Comparison of ENCODE assay signal across 10 cellular contexts in genomic region chr5:76084496-76085285, GRCh38. TPM values are rescaled to one million over a fixed set of nuclear protein-coding genes. Genes with fewer than 3 reads are reported as not detected.
DNase-seq lines count a peak whose midpoint lies in the region; ATAC-seq and TF ChIP-seq lines count a peak whose summit lies in the region.
"Had no signal": no experiment of that assay in that cellular context is flagged by ENCODE, and none has a peak within 500 bp of the region (broad histone marks: within the 10 kb centered on the region; RNA-seq: fewer than 3 reads in every experiment).

No MANE protein-coding gene starts in this region.

- CTCF ChIA-PET in activated CD8-positive, alpha-beta T cell treated with anti-CD3 and anti-CD28 coated beads for 36 hours (lab: Charles Lee): interaction anchor here (1.0 to 1.3 kb wide), 2 partner anchors 90 to 91 kb away, joined by 3 to 5 read pairs; no protein-coding TSS in a partner anchor

- H3K9me3 Mint-ChIP-seq in activated CD8-positive, alpha-beta T cell treated with anti-CD3 and anti-CD28 coated beads for 36 hours: no peaks in the 10 kb centered on the region
- no peaks in the 10 kb centered on the region for H3K9me3 Mint-ChIP-seq in type B pancreatic cell

- H3K36me3 Mint-ChIP-seq in activated CD8-positive, alpha-beta T cell treated with anti-CD3 and anti-CD28 coated beads for 36 hours (ENCODE audit: low read depth): no peaks in the 10 kb centered on the region
- H3K36me3 Mint-ChIP-seq in type B pancreatic cell: no peaks in the 10 kb centered on the region

- intact Hi-C loops in activated CD8-positive, alpha-beta T cell treated with anti-CD3 and anti-CD28 coated beads for 36 hours (cut with micrococcal nuclease): no loop called here

- H3K9me3 ChIP-seq in iPS-18a (ENCODE audit: control insufficient read depth, low read depth, low read length): no peaks in the 10 kb centered on the region
- H3K9me3 ChIP-seq: left lung had no signal

- peak overlapping the region; percentile 67 for H3K4me3 Mint-ChIP-seq in activated CD8-positive, alpha-beta T cell treated with anti-CD3 and anti-CD28 coated beads for 36 hours
- peak overlapping the region; percentile 92 for H3K4me3 Mint-ChIP-seq in type B pancreatic cell

- no peak for ATAC-seq in activated CD8-positive, alpha-beta T cell treated with anti-CD3 and anti-CD28 coated beads for 36 hours
- ATAC-seq in HG02759 (IDR thresholded peaks at IDR 0.05; ENCODE audit: unreplicated experiment): no peak
- ATAC-seq: left lung had no signal

- POLR2A ChIA-PET in activated CD8-positive, alpha-beta T cell treated with anti-CD3 and anti-CD28 coated beads for 36 hours (lab: Charles Lee): no interaction called here

- no peak overlapping the region for H3K27ac Mint-ChIP-seq in activated CD8-positive, alpha-beta T cell treated with anti-CD3 and anti-CD28 coated beads for 36 hours
- no peak overlapping the region for H3K27ac Mint-ChIP-seq in type B pancreatic cell

- H3K4me3 ChIP-seq in iPS-18a (ENCODE audit: low read length): peak overlapping the region; percentile 70
- H3K4me3 ChIP-seq: left lung had no signal

- peaks cover 22% of the 10 kb centered on the region for H3K4me1 ChIP-seq in iPS-18a (ENCODE audit: control insufficient read depth, low read depth, low read length)

- peaks cover 71% of the 10 kb centered on the region for H3K27me3 Mint-ChIP-seq in activated CD8-positive, alpha-beta T cell treated with anti-CD3 and anti-CD28 coated beads for 36 hours
- H3K27me3 Mint-ChIP-seq in type B pancreatic cell: peaks cover 90% of the 10 kb centered on the region

- H3K36me3 ChIP-seq in iPS-18a (ENCODE audit: control insufficient read depth, low read depth, low read length): no peaks in the 10 kb centered on the region
- H3K36me3 ChIP-seq: left lung had no signal

- peaks cover 76% of the 10 kb centered on the region for H3K27me3 ChIP-seq in iPS-18a (ENCODE audit: control insufficient read depth, insufficient read depth, low read length)

- peaks cover 25% of the 10 kb centered on the region for H3K4me1 Mint-ChIP-seq in activated CD8-positive, alpha-beta T cell treated with anti-CD3 and anti-CD28 coated beads for 36 hours (ENCODE audit: low read depth)
- H3K4me1 Mint-ChIP-seq in type B pancreatic cell (ENCODE audit: unreplicated experiment): peaks cover 10% of the 10 kb centered on the region

- H3K9ac ChIP-seq in iPS-18a (ENCODE audit: low read length): peak overlapping the region; percentile 13

- H3K27ac ChIP-seq in iPS-18a (ENCODE audit: low read length): no peak overlapping the region
- H3K27ac ChIP-seq: left lung had no signal

- DNase-seq in stimulated activated CD4-positive, alpha-beta T cell treated with anti-CD3 and anti-CD28 coated beads, Interleukin-2, amount 100 ng/mL, for 4 hours (ENCODE audit: low read depth): peak; percentile 24
- no peak for DNase-seq in stimulated activated CD4-positive, alpha-beta T cell treated with anti-CD3 and anti-CD28 coated beads, Interleukin-1b, Interleukin-23, amount 100 ng/mL, for 48 hours
- peak; percentile 23 for DNase-seq in activated CD8-positive, alpha-beta T cell treated with anti-CD3 and anti-CD28 coated beads for 36 hours
- DNase-seq in type B pancreatic cell (ENCODE audit: extremely low spot score, unreplicated experiment): no peak
- DNase-seq in dedifferentiated amniotic fluid mesenchymal stem cell (ENCODE audit: extremely low spot score): no peak
- no peak for DNase-seq in NCI-H1694 treated with DMSO at 0.1 percent for 48 hours (lab: John Stamatoyannopoulos, UW)
- DNase-seq: DND-41 had no signal

- no peak for TF ChIP-seq CTCF in activated CD8-positive, alpha-beta T cell treated with anti-CD3 and anti-CD28 coated beads for 36 hours (IDR thresholded peaks at IDR 0.05)
- no peak for TF ChIP-seq CTCF in type B pancreatic cell (conservative IDR thresholded peaks at IDR 0.05)

RNA-seq across cellular contexts. Expression of gene SV2C, which starts 1.5 kb away (rescaled TPM):
- total RNA-seq in activated CD8-positive, alpha-beta T cell treated with anti-CD3 and anti-CD28 coated beads for 36 hours: under 1 TPM in 1 of 2 experiments, not detected in 1; 0.07 TPM
- 0.64 and 6.9 TPM in 2 replicates for total RNA-seq in type B pancreatic cell (ENCODE audit: low replicate concordance)

Comparison
In these comparisons a context has a peak if more than half of its experiments do, and no peak if none do; other contexts are left out.
1. DNase-seq: peak in stimulated activated CD4-positive, alpha-beta T cell treated with anti-CD3 and anti-CD28 coated beads, Interleukin-2, amount 100 ng/mL, for 4 hours (single experiment) and activated CD8-positive, alpha-beta T cell treated with anti-CD3 and anti-CD28 coated beads for 36 hours (single experiment); none in stimulated activated CD4-positive, alpha-beta T cell treated with anti-CD3 and anti-CD28 coated beads, Interleukin-1b, Interleukin-23, amount 100 ng/mL, for 48 hours (single experiment), type B pancreatic cell (single experiment), dedifferentiated amniotic fluid mesenchymal stem cell (single experiment) and NCI-H1694 treated with DMSO at 0.1 percent for 48 hours (single experiment).